8 cellular contexts compared by ENCODE assay signal in the genomic region with DNA sequence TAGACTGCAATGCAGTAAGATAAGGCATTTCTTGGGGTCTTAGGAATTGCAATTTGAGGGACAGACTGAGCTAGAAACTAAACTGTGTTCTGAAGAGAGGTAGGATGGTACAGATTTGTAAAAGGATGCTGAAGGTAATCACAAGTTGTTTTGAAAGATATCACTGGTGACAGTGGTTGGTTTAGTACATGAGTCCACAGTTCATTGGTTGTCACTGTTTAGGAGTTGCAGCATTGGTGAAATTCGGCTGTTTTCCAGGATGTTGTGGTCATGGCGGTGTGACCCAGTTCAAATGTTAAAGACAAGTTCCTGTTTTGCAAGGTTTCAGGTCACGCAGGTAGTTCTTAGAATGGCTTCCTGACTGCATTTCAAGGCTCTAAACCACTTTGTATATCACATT.
DNase-seq lines count a peak whose midpoint lies in the region; ATAC-seq and TF ChIP-seq lines count a peak whose summit lies in the region.
"Had no signal": no experiment of that assay in that cellular context is flagged by ENCODE, and none has a peak within 500 bp of the region (broad histone marks: within the 10 kb centered on the region; RNA-seq: fewer than 3 reads in every experiment).

No MANE protein-coding gene starts in this region.

- CTCF ChIA-PET in activated CD8-positive, alpha-beta memory T cell treated with anti-CD3 and anti-CD28 coated beads, Interleukin-2, amount 10 ng/mL, durations not matched to agents 7 days and 5 days (lab: Charles Lee), result interaction anchor here (1.5 to 1.8 kb wide), 2 partner anchors 20 to 24 kb away, joined by 3 to 6 read pairs; no protein-coding TSS in a partner anchor

- H3K27ac ChIP-seq in right atrium auricular region, result no peak overlapping the region
- H3K27ac ChIP-seq: SK-N-MC had no signal

- H3K9me3 ChIP-seq in right atrium auricular region, result no peaks in the 10 kb centered on the region

- no peaks in the 10 kb centered on the region for H3K27me3 Mint-ChIP-seq in activated CD8-positive, alpha-beta memory T cell treated with anti-CD3 and anti-CD28 coated beads, Interleukin-2, amount 10 ng/mL, durations not matched to agents 7 days and 5 days

- H3K36me3 Mint-ChIP-seq in activated CD8-positive, alpha-beta memory T cell treated with anti-CD3 and anti-CD28 coated beads, Interleukin-2, amount 10 ng/mL, durations not matched to agents 7 days and 5 days, result peaks cover 79% of the 10 kb centered on the region

- H3K9me3 Mint-ChIP-seq in activated CD8-positive, alpha-beta memory T cell treated with anti-CD3 and anti-CD28 coated beads, Interleukin-2, amount 10 ng/mL, durations not matched to agents 7 days and 5 days (ENCODE audit: low read depth), result peaks cover 32% of the 10 kb centered on the region

- peaks cover 52% of the 10 kb centered on the region for H3K4me1 Mint-ChIP-seq in activated CD8-positive, alpha-beta memory T cell treated with anti-CD3 and anti-CD28 coated beads, Interleukin-2, amount 10 ng/mL, durations not matched to agents 7 days and 5 days

- H3K27ac Mint-ChIP-seq in activated CD8-positive, alpha-beta memory T cell treated with anti-CD3 and anti-CD28 coated beads, Interleukin-2, amount 10 ng/mL, durations not matched to agents 7 days and 5 days, result peak overlapping the region; percentile 95

- no peaks in the 10 kb centered on the region for H3K4me1 ChIP-seq in right atrium auricular region

- no peaks in the 10 kb centered on the region for H3K36me3 ChIP-seq in right atrium auricular region

- ATAC-seq in GM21367 (IDR thresholded peaks at IDR 0.05; ENCODE audit: unreplicated experiment), result peak; percentile 98
- ATAC-seq in HG03520 (IDR thresholded peaks at IDR 0.05; ENCODE audit: unreplicated experiment), result peak; percentile 96
- peak; percentile 94 for ATAC-seq in activated CD8-positive, alpha-beta memory T cell treated with anti-CD3 and anti-CD28 coated beads, Interleukin-2, amount 10 ng/mL, durations not matched to agents 7 days and 5 days

- peak; percentile 95 for DNase-seq in activated CD8-positive, alpha-beta memory T cell treated with anti-CD3 and anti-CD28 coated beads, Interleukin-2, amount 10 ng/mL, durations not matched to agents 7 days and 5 days
- DNase-seq in stimulated activated CD4-positive, alpha-beta T cell treated with anti-CD3 and anti-CD28 coated beads, Interleukin-12 subunit alpha, Interleukin-12 subunit beta, amount 100 ng/mL, for 4 hours, result peak; percentile 9
- DNase-seq in putamen (ENCODE audit: low spot score) (no peak), NCI-H226 (no peak), right atrium auricular region (ENCODE audit: low spot score) (no peak)

- H3K4me3 ChIP-seq in right atrium auricular region, result no peak overlapping the region
- H3K4me3 ChIP-seq: SK-N-MC had no signal

- no peak for TF ChIP-seq CTCF in right atrium auricular region (IDR thresholded peaks at IDR 0.05)

- peak overlapping the region; percentile 18 for H3K4me3 Mint-ChIP-seq in activated CD8-positive, alpha-beta memory T cell treated with anti-CD3 and anti-CD28 coated beads, Interleukin-2, amount 10 ng/mL, durations not matched to agents 7 days and 5 days

- no peaks in the 10 kb centered on the region for H3K27me3 ChIP-seq in right atrium auricular region

Comparison
In these comparisons a context has a peak if more than half of its experiments do, and no peak if none do; other contexts are left out.
1. DNase-seq: peak in activated CD8-positive, alpha-beta memory T cell treated with anti-CD3 and anti-CD28 coated beads, Interleukin-2, amount 10 ng/mL, durations not matched to agents 7 days and 5 days (single experiment) and stimulated activated CD4-positive, alpha-beta T cell treated with anti-CD3 and anti-CD28 coated beads, Interleukin-12 subunit alpha, Interleukin-12 subunit beta, amount 100 ng/mL, for 4 hours (single experiment); none in putamen (single experiment), NCI-H226 (single experiment) and right atrium auricular region (single experiment).
2. Peak in every context shown above with its lines, with median percentiles within 50 percentile points of each other: ATAC-seq.